ENCODE assay signal across 7 cellular contexts in the genomic region with DNA sequence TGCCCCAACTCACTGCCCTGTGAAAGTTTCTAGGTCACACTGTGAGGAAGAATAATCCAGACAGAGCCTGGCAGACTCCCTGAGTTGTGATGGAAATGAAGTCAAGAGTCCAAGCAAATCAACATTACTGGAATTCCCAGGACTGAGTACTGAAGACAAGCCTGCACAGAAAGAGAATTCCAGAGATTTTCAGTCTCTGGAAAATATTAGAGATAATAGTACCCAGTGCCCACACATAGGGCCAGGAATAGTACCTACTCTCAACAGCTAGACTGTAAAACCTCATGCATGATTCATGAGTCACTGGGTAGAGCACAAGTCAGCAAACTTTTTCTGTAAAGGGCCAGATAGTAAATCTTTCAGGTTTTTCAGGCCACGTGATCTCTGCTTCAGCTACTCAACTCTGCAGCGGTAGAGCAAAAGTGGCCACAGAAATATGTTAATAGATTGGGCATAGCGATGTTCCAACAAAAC. TPM values are rescaled to one million over a fixed set of nuclear protein-coding genes. Genes with fewer than 3 reads are reported as not detected.
A peak's percentile ranks its signal among the peaks of the same experiment; 100 is the strongest.
DNase-seq lines count a peak whose midpoint lies in the region; ATAC-seq, FAIRE-seq and TF ChIP-seq lines count a peak whose summit lies in the region.
"Not testable (repeated sequence)": the region's sequence is repeated elsewhere in the genome, so short reads cannot be mapped to it uniquely, and the experiment has no call there.

No MANE protein-coding gene starts in this region.

- H4K20me1 ChIP-seq in PC-3 (ENCODE audit: low read length); hepatocyte (ENCODE audit: insufficient read depth, poor library complexity, severe bottlenecking); osteoblast (ENCODE audit: insufficient read depth, low read length): not testable (repeated sequence)

- H3K36me3 ChIP-seq in PC-3 (ENCODE audit: low read depth, low read length): peaks cover 13% of the 10 kb centered on the region; the same call in 1 of the 2 replicates
- H3K36me3 ChIP-seq in hepatocyte (replicated peaks; ENCODE audit: insufficient read depth, low read depth): not testable (repeated sequence)
- peaks cover 11% of the 10 kb centered on the region for H3K36me3 ChIP-seq in osteoblast (ENCODE audit: insufficient read depth, low read length)

- 75% methylated on average over 3 of the region's 3 CpGs for WGBS in hepatocyte (ENCODE audit: low lambda C conversion rate, missing lambda C conversion rate)

- H3F3A ChIP-seq in PC-3 (ENCODE audit: low read length, unreplicated experiment): not testable (repeated sequence)

- not testable (repeated sequence) for H3K4me1 ChIP-seq in PC-3 (ENCODE audit: insufficient read depth, low read length); hepatocyte (ENCODE audit: insufficient read depth); osteoblast (ENCODE audit: insufficient read depth, low read length)

- not testable (repeated sequence) for H3K9ac ChIP-seq in PC-3 (ENCODE audit: low read length)

- not testable (repeated sequence) for H3K79me2 ChIP-seq in PC-3 (ENCODE audit: low read length); hepatocyte
- peaks cover 15% of the 10 kb centered on the region for H3K79me2 ChIP-seq in osteoblast (ENCODE audit: insufficient read depth, low read length)

- CTCF ChIA-PET in PC-3 (lab: Charles Lee): not testable (repeated sequence)

- not testable (repeated sequence) for BruUV-seq in PC-3 (replicated peaks; lab: Mats Ljungman, UMichigan)

- H3K9me3 ChIP-seq in PC-3 (ENCODE audit: low read length); hepatocyte (ENCODE audit: low read depth); osteoblast (ENCODE audit: low read depth, low read length): not testable (repeated sequence)

- H3K27ac ChIP-seq in PC-3 (ENCODE audit: low read length); hepatocyte: not testable (repeated sequence)
- H3K27ac ChIP-seq in osteoblast (ENCODE audit: low read depth, low read length): peak overlapping the region; percentile 57

- not testable (repeated sequence) for H2AFZ ChIP-seq in PC-3 (ENCODE audit: low read length); hepatocyte; osteoblast (ENCODE audit: low read length)

- POLR2A ChIA-PET in PC-3 (lab: Charles Lee; ENCODE audit: unreplicated experiment): not testable (repeated sequence)

- H3K4me2 ChIP-seq in PC-3 (ENCODE audit: low read length): peak overlapping the region; percentile 15; the same call in 1 of the 2 replicates
- not testable (repeated sequence) for H3K4me2 ChIP-seq in hepatocyte
- peak overlapping the region; percentile 6 for H3K4me2 ChIP-seq in osteoblast (ENCODE audit: insufficient read depth, low read length)

- DNase-seq in D721Med (ENCODE audit: insufficient read length, low spot score); osteoblast (ENCODE audit: insufficient read length, low spot score, missing footprints): not testable (repeated sequence)
- DNase-seq in HK-2 (ENCODE audit: unreplicated experiment) (peak; percentile 42), PC-3 (peak; percentile 76), astrocyte of the spinal cord (ENCODE audit: low read depth, low spot score) (peak; percentile 65), fibroblast of mammary gland (ENCODE audit: low read depth) (peak; percentile 81), hepatocyte (ENCODE audit: low spot score) (peak; percentile 37)

- TF ChIP-seq CTCF in D721Med (IDR thresholded peaks at IDR 0.05; ENCODE audit: insufficient read depth, missing control alignments); PC-3 (conservative IDR thresholded peaks at IDR 0.05; ENCODE audit: low read depth, low read length); astrocyte of the spinal cord (IDR thresholded peaks at IDR 0.05; ENCODE audit: low read depth, low read length); fibroblast of mammary gland (conservative IDR thresholded peaks at IDR 0.05; ENCODE audit: control insufficient read depth, insufficient read depth, low read depth, low read length); hepatocyte (IDR thresholded peaks at IDR 0.05; ENCODE audit: poor library complexity); osteoblast (IDR thresholded peaks at IDR 0.05; ENCODE audit: extremely low read depth, low read depth, low read length): not testable (repeated sequence)

- not testable (repeated sequence) for H3K9me2 ChIP-seq in PC-3 (replicated peaks; ENCODE audit: low read length); hepatocyte (replicated peaks; ENCODE audit: insufficient read depth)

- peak; percentile 99 for ATAC-seq in PC-3

- peak; percentile 38 for FAIRE-seq in D721Med (lab: Jason Lieb, UNC)

- H3K27me3 ChIP-seq in PC-3 (ENCODE audit: low read length); hepatocyte; osteoblast (ENCODE audit: insufficient read depth, low read length): not testable (repeated sequence)

- not testable (repeated sequence) for H3K4me3 ChIP-seq in PC-3 (ENCODE audit: low read length); astrocyte of the spinal cord (ENCODE audit: low read depth, low read length); fibroblast of mammary gland (ENCODE audit: control insufficient read depth, low read depth, low read length); hepatocyte; osteoblast (ENCODE audit: insufficient read depth, low read length)

- intact Hi-C loops in PC-3 (cut with micrococcal nuclease): not testable (repeated sequence)

- in situ Hi-C loops in astrocyte of the spinal cord (cut with HindIII; ENCODE audit: low sequenced_read_pairs): not testable (repeated sequence)

RNA-seq across cellular contexts. Expression of a gene that starts 50.0 kb away (rescaled TPM):
- total RNA-seq in PC-3 (2014; rRNA removed): 65.3 and 78.9 TPM in 2 replicates
- 31.4 and 37.3 TPM in 2 replicates for total RNA-seq in hepatocyte
- polyA plus RNA-seq in hepatocyte: 22.9 and 25.9 TPM in 2 replicates
- 90.5 and 102 TPM in 2 replicates for total RNA-seq in osteoblast

RNA-seq across cellular contexts. Expression of a gene that starts 50.8 kb away (rescaled TPM):
- 99.3 and 194 TPM in 2 replicates for total RNA-seq in PC-3 (2014; rRNA removed)
- 28.3 and 30.1 TPM in 2 replicates for total RNA-seq in hepatocyte
- 38.9 and 39.3 TPM in 2 replicates for polyA plus RNA-seq in hepatocyte
- 42.7 and 63.9 TPM in 2 replicates for total RNA-seq in osteoblast
